Comparison of ENCODE assay signal across 27 cellular contexts in genomic region chr2:141810148-141810547, GRCh38.
"Had no signal": no experiment of that assay in that cellular context is flagged by ENCODE, and none has a peak within 500 bp of the region (broad histone marks: within the 10 kb centered on the region; RNA-seq: fewer than 3 reads in every experiment).

No MANE protein-coding gene starts in this region.

- H3K9me3 ChIP-seq: ovary, testis, thyroid gland, transverse colon, vagina had no signal

- ATAC-seq: left colon; left lung; lower lobe of right lung; naive thymus-derived CD4-positive, alpha-beta T cell; natural killer cell treated with Interleukin-12 subunit alpha and Interleukin-12 subunit beta and Interleukin-15 and Interleukin-18, amount 100 ng/mL, for 72 hours; sciatic nerve; stimulated activated naive B cell treated with anti-CD40 and anti-IgM and Interleukin-4, amounts not matched to agents 10 μg/mL and 1 μg/mL and 100 μg/mL, for 72 hours; stimulated activated naive CD8-positive, alpha-beta T cell treated with anti-CD3 and anti-CD28 coated beads, Interleukin-15, Interleukin-2, amounts not matched to agents 100 U/mL and 50 U/mL, for 24 hours had no signal

- H3K4me1 ChIP-seq: left lung, lower lobe of right lung, right atrium auricular region, stomach, testis, transverse colon, upper lobe of left lung, vagina had no signal

- FAIRE-seq: islet of Langerhans, kidney had no signal

- H3K4me3 ChIP-seq: left lung, lower lobe of right lung, ovary, right atrium auricular region, skin epidermis, stomach, testis, thyroid gland, transverse colon, upper lobe of left lung, vagina had no signal

- H3K36me3 ChIP-seq: left lung, lower lobe of right lung, ovary, right atrium auricular region, stomach, thyroid gland, transverse colon, upper lobe of left lung, vagina had no signal

- H3K27ac ChIP-seq: left lung, lower lobe of right lung, ovary, right atrium auricular region, skin epidermis, stomach, testis, thyroid gland, transverse colon, upper lobe of left lung, vagina had no signal

- DNase-seq: hypothalamus; immature natural killer cell; kidney; left colon; left lung; lower lobe of right lung; mammary epithelial cell; mesenchymal stem cell; naive thymus-derived CD4-positive, alpha-beta T cell; ovary; stimulated activated CD4-positive, alpha-beta T cell treated with anti-CD3 and anti-CD28 coated beads, Interleukin-12 subunit alpha, Interleukin-12 subunit beta, amount 100 ng/mL, for 4 hours; stimulated activated CD4-positive, alpha-beta T cell treated with anti-CD3 and anti-CD28 coated beads, Interleukin-15, amount 100 ng/mL, for 24 hours; stimulated activated CD4-positive, alpha-beta T cell treated with anti-CD3 and anti-CD28 coated beads, Interleukin-2, amount 100 ng/mL, for 24 hours; stimulated activated CD4-positive, alpha-beta T cell treated with anti-CD3 and anti-CD28 coated beads, Interleukin-4, amount 100 ng/mL, for 1 hour; stimulated activated naive B cell treated with anti-CD40 and anti-IgM and Interleukin-4, amounts not matched to agents 10 μg/mL and 1 μg/mL and 100 μg/mL, for 72 hours; stimulated activated naive CD8-positive, alpha-beta T cell treated with anti-CD3 and anti-CD28 coated beads, Interleukin-15, Interleukin-2, amounts not matched to agents 100 U/mL and 50 U/mL, for 24 hours; stomach; testis; thyroid gland; transverse colon; upper lobe of left lung had no signal

- H3K27me3 ChIP-seq: left lung, ovary, right atrium auricular region, stomach, testis, thyroid gland, transverse colon, upper lobe of left lung, vagina had no signal
